Comparison of ENCODE assay signal across 33 cellular contexts in genomic region chr3:156639414-156640023, GRCh38.
"Had no signal": no experiment of that assay in that cellular context is flagged by ENCODE, and none has a peak within 500 bp of the region (broad histone marks: within the 10 kb centered on the region; RNA-seq: fewer than 3 reads in every experiment).

No MANE protein-coding gene starts in this region.

- H3K9me3 Mint-ChIP-seq: activated B cell treated with CpG ODN at 0.5 μM for 24 hours; activated CD4-positive, alpha-beta memory T cell treated with anti-CD3 and anti-CD28 coated beads for 36 hours; activated CD4-positive, alpha-beta T cell treated with anti-CD3 and anti-CD28 coated beads, Interleukin-2, amount 10 ng/mL, durations not matched to agents 24 days and 14 days; activated CD8-positive, alpha-beta T cell treated with anti-CD3 and anti-CD28 coated beads for 36 hours; activated naive CD4-positive, alpha-beta T cell treated with anti-CD3 and anti-CD28 coated beads for 36 hours; activated naive CD4-positive, alpha-beta T cell treated with anti-CD3 and anti-CD28 coated beads, Interleukin-2, amount 50 U/mL, for 72 hours; activated naive CD8-positive, alpha-beta T cell treated with anti-CD3 and anti-CD28 coated beads for 36 hours; activated T-cell treated with anti-CD3 and anti-CD28 coated beads, Interleukin-2, amount 50 U/mL, for 4 hours; activated T-cell treated with anti-CD3 and anti-CD28 coated beads, Interleukin-2, amount 50 U/mL, for 72 hours; activated T-helper 1 cell treated with anti-CD3 and anti-CD28 coated beads, Interleukin-12 subunit alpha, Interleukin-12 subunit beta, Interleukin-2, Interleukin-4 antibody, amounts not matched to agents 30 ng/mL and 10 ng/mL and 1 ng/mL, durations not matched to agents 14 hours and 24 hours and 36 hours; activated T-helper 17 cell treated with anti-CD3 and anti-CD28 coated beads, Interleukin-2, amount 50 U/mL, for 72 hours; T-helper 1 cell treated with Interleukin-12 subunit alpha and Interleukin-12 subunit beta and Interleukin-4 antibody, amounts not matched to agents 30 μg/mL and 1 μg/mL, for 36 hours; T-helper 2 cell treated with Interferon-gamma antibody and Interleukin-4, amounts not matched to agents 5 μg/mL and 100 μg/mL, for 36 hours had no signal

- H3K27ac ChIP-seq: adrenal gland, body of pancreas, brain microvascular endothelial cell, breast epithelium had no signal

- H3K4me1 ChIP-seq: body of pancreas, breast epithelium had no signal

- H3K36me3 ChIP-seq: adrenal gland, brain microvascular endothelial cell, breast epithelium had no signal

- DNase-seq: activated B cell treated with CpG ODN at 0.5 μM for 24 hours; activated CD4-positive, alpha-beta memory T cell treated with anti-CD3 and anti-CD28 coated beads for 36 hours; activated CD4-positive, alpha-beta T cell treated with anti-CD3 and anti-CD28 coated beads for 4 hours; activated CD4-positive, alpha-beta T cell treated with anti-CD3 and anti-CD28 coated beads, Interleukin-2, amount 10 ng/mL, durations not matched to agents 24 days and 14 days; activated CD4-positive, alpha-beta T cell treated with anti-CD3 and anti-CD28 coated beads, Interleukin-2, amount 50 U/mL, for 1 hour; activated CD4-positive, alpha-beta T cell treated with anti-CD3 and anti-CD28 coated beads, Interleukin-2, amount 50 U/mL, for 4 hours; activated CD4-positive, CD25-positive, alpha-beta regulatory T cell treated with anti-CD3 and anti-CD28 coated beads, Interleukin-2, amount 50 U/mL, for 72 hours; activated CD8-positive, alpha-beta memory T cell treated with anti-CD3 and anti-CD28 coated beads, Interleukin-2, amount 50 U/mL, for 4 hours; activated CD8-positive, alpha-beta T cell treated with anti-CD3 and anti-CD28 coated beads for 36 hours; activated effector memory CD4-positive, alpha-beta T cell treated with anti-CD3 and anti-CD28 coated beads, Interleukin-2, amount 50 U/mL, for 16 hours; activated gamma-delta T cell treated with Interleukin-2 at 50 U/mL for 16 hours; activated naive CD4-positive, alpha-beta T cell; activated naive CD4-positive, alpha-beta T cell treated with anti-CD3 and anti-CD28 coated beads for 36 hours; activated naive CD4-positive, alpha-beta T cell treated with anti-CD3 and anti-CD28 coated beads, Interleukin-2, amount 50 U/mL, for 16 hours; activated naive CD8-positive, alpha-beta T cell treated with anti-CD3 and anti-CD28 coated beads for 36 hours; activated T-cell treated with anti-CD3 and anti-CD28 coated beads for 4 hours; activated T-cell treated with anti-CD3 and anti-CD28 coated beads, Interleukin-2, amount 50 U/mL, for 1 hour; activated T-cell treated with anti-CD3 and anti-CD28 coated beads, Interleukin-2, amount 50 U/mL, for 4 hours; activated T-cell treated with anti-CD3 and anti-CD28 coated beads, Interleukin-2, amount 50 U/mL, for 72 hours; adrenal gland; amniotic stem cell; aorta; body of pancreas; brain microvascular endothelial cell; central memory CD4-positive, alpha-beta T cell; T-helper 2 cell; T-helper 9 cell had no signal

- H3K27me3 ChIP-seq: adrenal gland, body of pancreas, brain microvascular endothelial cell, breast epithelium had no signal

- H3K36me3 Mint-ChIP-seq: activated CD4-positive, alpha-beta memory T cell treated with anti-CD3 and anti-CD28 coated beads for 36 hours; activated naive CD4-positive, alpha-beta T cell treated with anti-CD3 and anti-CD28 coated beads, Interleukin-2, amount 50 U/mL, for 72 hours; activated naive CD8-positive, alpha-beta T cell treated with anti-CD3 and anti-CD28 coated beads for 36 hours had no signal

- H3K27ac Mint-ChIP-seq: activated B cell treated with CpG ODN at 0.5 μM for 24 hours; activated CD4-positive, alpha-beta memory T cell treated with anti-CD3 and anti-CD28 coated beads for 36 hours; activated CD4-positive, alpha-beta T cell treated with anti-CD3 and anti-CD28 coated beads, Interleukin-2, amount 10 ng/mL, durations not matched to agents 24 days and 14 days; activated CD8-positive, alpha-beta T cell treated with anti-CD3 and anti-CD28 coated beads for 36 hours; activated naive CD4-positive, alpha-beta T cell treated with anti-CD3 and anti-CD28 coated beads for 36 hours; activated naive CD4-positive, alpha-beta T cell treated with anti-CD3 and anti-CD28 coated beads, Interleukin-2, amount 50 U/mL, for 72 hours; activated naive CD8-positive, alpha-beta T cell treated with anti-CD3 and anti-CD28 coated beads for 36 hours; activated T-cell treated with anti-CD3 and anti-CD28 coated beads, Interleukin-2, amount 50 U/mL, for 72 hours; activated T-helper 1 cell treated with anti-CD3 and anti-CD28 coated beads, Interleukin-12 subunit alpha, Interleukin-12 subunit beta, Interleukin-2, Interleukin-4 antibody, amounts not matched to agents 30 ng/mL and 10 ng/mL and 1 ng/mL, durations not matched to agents 14 hours and 24 hours and 36 hours; activated T-helper 17 cell treated with anti-CD3 and anti-CD28 coated beads, Interleukin-2, amount 50 U/mL, for 72 hours; T-helper 1 cell treated with Interleukin-12 subunit alpha and Interleukin-12 subunit beta and Interleukin-4 antibody, amounts not matched to agents 30 μg/mL and 1 μg/mL, for 36 hours; T-helper 2 cell treated with Interferon-gamma antibody and Interleukin-4, amounts not matched to agents 5 μg/mL and 100 μg/mL, for 36 hours had no signal

- H3K9me3 ChIP-seq: adrenal gland, body of pancreas, breast epithelium had no signal

- H3K4me3 Mint-ChIP-seq: activated B cell treated with CpG ODN at 0.5 μM for 24 hours; activated CD4-positive, alpha-beta memory T cell treated with anti-CD3 and anti-CD28 coated beads for 36 hours; activated CD4-positive, alpha-beta T cell treated with anti-CD3 and anti-CD28 coated beads, Interleukin-2, amount 10 ng/mL, durations not matched to agents 24 days and 14 days; activated CD8-positive, alpha-beta T cell treated with anti-CD3 and anti-CD28 coated beads for 36 hours; activated naive CD4-positive, alpha-beta T cell treated with anti-CD3 and anti-CD28 coated beads for 36 hours; activated naive CD8-positive, alpha-beta T cell treated with anti-CD3 and anti-CD28 coated beads for 36 hours; activated T-cell treated with anti-CD3 and anti-CD28 coated beads, Interleukin-2, amount 50 U/mL, for 4 hours; activated T-cell treated with anti-CD3 and anti-CD28 coated beads, Interleukin-2, amount 50 U/mL, for 72 hours; activated T-helper 1 cell treated with anti-CD3 and anti-CD28 coated beads, Interleukin-12 subunit alpha, Interleukin-12 subunit beta, Interleukin-2, Interleukin-4 antibody, amounts not matched to agents 30 ng/mL and 10 ng/mL and 1 ng/mL, durations not matched to agents 14 hours and 24 hours and 36 hours; activated T-helper 17 cell treated with anti-CD3 and anti-CD28 coated beads, Interleukin-2, amount 50 U/mL, for 72 hours; T-helper 1 cell treated with Interleukin-12 subunit alpha and Interleukin-12 subunit beta and Interleukin-4 antibody, amounts not matched to agents 30 μg/mL and 1 μg/mL, for 36 hours; T-helper 2 cell treated with Interferon-gamma antibody and Interleukin-4, amounts not matched to agents 5 μg/mL and 100 μg/mL, for 36 hours had no signal

- H3K4me3 ChIP-seq: adrenal gland, body of pancreas, breast epithelium had no signal

- ATAC-seq: activated CD8-positive, alpha-beta T cell treated with anti-CD3 and anti-CD28 coated beads for 36 hours; activated naive CD4-positive, alpha-beta T cell treated with anti-CD3 and anti-CD28 coated beads, Interleukin-2, amount 50 U/mL, for 72 hours; activated T-cell treated with anti-CD3 and anti-CD28 coated beads, Interleukin-2, amount 50 U/mL, for 4 hours; activated T-cell treated with anti-CD3 and anti-CD28 coated beads, Interleukin-2, amount 50 U/mL, for 72 hours; activated T-helper 17 cell treated with anti-CD3 and anti-CD28 coated beads, Interleukin-2, amount 50 U/mL, for 72 hours; body of pancreas had no signal

- H3K27me3 Mint-ChIP-seq: activated B cell treated with CpG ODN at 0.5 μM for 24 hours; activated CD4-positive, alpha-beta memory T cell treated with anti-CD3 and anti-CD28 coated beads for 36 hours; activated CD4-positive, alpha-beta T cell treated with anti-CD3 and anti-CD28 coated beads, Interleukin-2, amount 10 ng/mL, durations not matched to agents 24 days and 14 days; activated CD8-positive, alpha-beta T cell treated with anti-CD3 and anti-CD28 coated beads for 36 hours; activated naive CD8-positive, alpha-beta T cell treated with anti-CD3 and anti-CD28 coated beads for 36 hours; activated T-helper 17 cell treated with anti-CD3 and anti-CD28 coated beads, Interleukin-2, amount 50 U/mL, for 72 hours had no signal
